9 cellular contexts compared by ENCODE assay signal in the genomic region with DNA sequence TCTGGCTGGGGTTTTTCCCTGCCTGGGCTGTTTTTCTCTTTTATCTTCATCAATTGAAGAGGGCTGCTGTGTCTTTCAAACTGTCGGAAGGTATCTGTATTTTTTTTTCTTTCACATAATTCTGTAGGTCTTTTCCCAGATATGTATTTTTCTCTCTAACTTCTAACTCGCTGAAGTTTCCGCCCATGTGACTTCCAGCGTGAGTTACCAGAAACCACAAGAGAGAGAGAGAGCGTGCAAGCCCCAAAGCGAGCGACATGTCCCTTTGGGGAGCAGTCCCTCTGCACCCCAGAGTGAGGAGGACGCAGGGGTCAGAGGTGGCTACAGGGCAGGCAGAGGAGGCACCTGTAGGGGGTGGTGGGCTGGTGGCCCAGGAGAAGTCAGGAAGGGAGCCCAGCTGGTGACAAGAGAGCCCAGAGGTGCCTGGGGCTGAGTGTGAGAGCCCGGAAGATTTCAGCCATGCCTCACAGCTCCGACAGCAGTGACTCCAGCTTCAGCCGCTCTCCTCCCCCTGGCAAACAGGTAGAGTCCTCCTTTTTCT. TPM values are rescaled to one million over a fixed set of nuclear protein-coding genes. Genes with fewer than 3 reads are reported as not detected.
A peak's percentile ranks its signal among the peaks of the same experiment; 100 is the strongest.
DNase-seq lines count a peak whose midpoint lies in the region; ATAC-seq and TF ChIP-seq lines count a peak whose summit lies in the region.
"Had no signal": no experiment of that assay in that cellular context is flagged by ENCODE, and none has a peak within 500 bp of the region (broad histone marks: within the 10 kb centered on the region; RNA-seq: fewer than 3 reads in every experiment).

A gene with protein sequence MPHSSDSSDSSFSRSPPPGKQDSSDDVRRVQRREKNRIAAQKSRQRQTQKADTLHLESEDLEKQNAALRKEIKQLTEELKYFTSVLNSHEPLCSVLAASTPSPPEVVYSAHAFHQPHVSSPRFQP (plus strand): TSS at position 246 of the 541 bp plus-strand sequence. CDS start 214 bp downstream, at position 460.

- peak within 1 kb of the TSS; percentile 98 for H3K4me3 Mint-ChIP-seq in activated naive CD8-positive, alpha-beta T cell
- H3K4me3 Mint-ChIP-seq in nephron progenitor cell (no peak within 1 kb of the TSS), type B pancreatic cell (peak within 1 kb of the TSS; percentile 56), neural progenitor cell (no peak within 1 kb of the TSS)

- peaks cover 67% of the 10 kb centered on the region for H3K4me1 Mint-ChIP-seq in activated naive CD8-positive, alpha-beta T cell (ENCODE audit: low read depth)
- H3K4me1 Mint-ChIP-seq in nephron progenitor cell (peaks cover 13% of the 10 kb centered on the region), type B pancreatic cell (ENCODE audit: unreplicated experiment) (peaks cover 9% of the 10 kb centered on the region), neural progenitor cell (peaks cover 16% of the 10 kb centered on the region)

- H3F3A ChIP-seq in neural progenitor cell (ENCODE audit: low read depth), result no peaks in the 10 kb centered on the region

- H2AFZ ChIP-seq in neural progenitor cell (replicated peaks), result no peak within 1 kb of the TSS

- H3K4me2 ChIP-seq in neural progenitor cell, result no peak within 1 kb of the TSS

- H3K4me1 ChIP-seq in SJCRH30 (no peaks in the 10 kb centered on the region), neural progenitor cell (peaks cover 4% of the 10 kb centered on the region)

- H3K36me3 ChIP-seq in SJCRH30 (no peaks in the 10 kb centered on the region), neural progenitor cell (no peaks in the 10 kb centered on the region)

- H3K27ac ChIP-seq in SJCRH30 (no peak within 1 kb of the TSS), neural progenitor cell (no peak within 1 kb of the TSS)

- TF ChIP-seq CTCF in GM12864 (IDR thresholded peaks at IDR 0.05; ENCODE audit: low read depth, low read length, missing control alignments) (no peak), nephron progenitor cell (IDR thresholded peaks at IDR 0.05) (no peak), type B pancreatic cell (conservative IDR thresholded peaks at IDR 0.05) (no peak), neural progenitor cell (IDR thresholded peaks at IDR 0.05) (no peak)

- peaks cover 12% of the 10 kb centered on the region for H3K36me3 Mint-ChIP-seq in activated naive CD8-positive, alpha-beta T cell
- no peaks in the 10 kb centered on the region for H3K36me3 Mint-ChIP-seq in nephron progenitor cell (ENCODE audit: low read depth)
- no peaks in the 10 kb centered on the region for H3K36me3 Mint-ChIP-seq in type B pancreatic cell
- no peaks in the 10 kb centered on the region for H3K36me3 Mint-ChIP-seq in neural progenitor cell

- no peaks in the 10 kb centered on the region for H4K20me1 ChIP-seq in neural progenitor cell (ENCODE audit: low read depth)

- H3K4me3 ChIP-seq in GM12864 (ENCODE audit: low read depth, low read length) (peak within 1 kb of the TSS; percentile 88), SJCRH30 (peak within 1 kb of the TSS; percentile 22), neural progenitor cell (no peak within 1 kb of the TSS)

- ATAC-seq in HG02623 (IDR thresholded peaks at IDR 0.05; ENCODE audit: unreplicated experiment) (peak; percentile 46), HG02884 (IDR thresholded peaks at IDR 0.05; ENCODE audit: unreplicated experiment) (no peak)

- H3K79me2 ChIP-seq in neural progenitor cell (ENCODE audit: low read depth), result no peaks in the 10 kb centered on the region

- H3K27me3 ChIP-seq in SJCRH30 (peaks cover 2% of the 10 kb centered on the region; the same call in 1 of the 2 replicates), neural progenitor cell (no peaks in the 10 kb centered on the region)

- no peaks in the 10 kb centered on the region for H3K9me3 ChIP-seq in SJCRH30 (replicated peaks)
- no peaks in the 10 kb centered on the region for H3K9me3 ChIP-seq in neural progenitor cell (ENCODE audit: low read depth)

- peak within 1 kb of the TSS; percentile 99 for H3K27ac Mint-ChIP-seq in activated naive CD8-positive, alpha-beta T cell
- H3K27ac Mint-ChIP-seq in nephron progenitor cell (peak within 1 kb of the TSS; percentile 94), type B pancreatic cell (peak within 1 kb of the TSS; percentile 88), neural progenitor cell (no peak within 1 kb of the TSS)

- peak; percentile 78 for DNase-seq in GM12864 (ENCODE audit: low read depth)
- DNase-seq in SJCRH30, result no peak
- no peak for DNase-seq in nephron progenitor cell
- no peak for DNase-seq in type B pancreatic cell (ENCODE audit: extremely low spot score, unreplicated experiment)
- no peak for DNase-seq in neural progenitor cell (ENCODE audit: low spot score)

- no peak within 1 kb of the TSS for H3K9ac ChIP-seq in neural progenitor cell

- no peaks in the 10 kb centered on the region for H3K27me3 Mint-ChIP-seq in activated naive CD8-positive, alpha-beta T cell
- peaks cover 23% of the 10 kb centered on the region for H3K27me3 Mint-ChIP-seq in nephron progenitor cell (ENCODE audit: low read depth, poor library complexity)
- H3K27me3 Mint-ChIP-seq in type B pancreatic cell, result peaks cover 3% of the 10 kb centered on the region
- H3K27me3 Mint-ChIP-seq in neural progenitor cell (ENCODE audit: insufficient read depth, low read depth), result no peaks in the 10 kb centered on the region

- H3K9me3 Mint-ChIP-seq in activated naive CD8-positive, alpha-beta T cell (ENCODE audit: low read depth), result no peaks in the 10 kb centered on the region
- no peaks in the 10 kb centered on the region for H3K9me3 Mint-ChIP-seq in nephron progenitor cell
- peaks cover 5% of the 10 kb centered on the region for H3K9me3 Mint-ChIP-seq in type B pancreatic cell
- no peaks in the 10 kb centered on the region for H3K9me3 Mint-ChIP-seq in neural progenitor cell

RNA-seq across cellular contexts. Expression of the gene that starts here (rescaled TPM):
- not detected in 2 replicates for total RNA-seq in SJCRH30 (2014; rRNA removed; shearing (Covaris generic))
- total RNA-seq in type B pancreatic cell (ENCODE audit: low replicate concordance) (2.2 and 2.6 TPM in 2 replicates), neural progenitor cell (ENCODE audit: low replicate concordance) (not detected in 2 replicates)
- total RNA-seq: fibroblast of villous mesenchyme had no signal

Comparison
In these comparisons a context has a peak if more than half of its experiments do, and no peak if none do; other contexts are left out.
1. H3K4me3 Mint-ChIP-seq: peak in activated naive CD8-positive, alpha-beta T cell (single experiment) and type B pancreatic cell (single experiment); none in nephron progenitor cell (single experiment) and neural progenitor cell (single experiment).